ENCODE assay signal across 14 cellular contexts in genomic region chr10:32141018-32141807, GRCh38.
DNase-seq lines count a peak whose midpoint lies in the region; ATAC-seq and TF ChIP-seq lines count a peak whose summit lies in the region.
"Had no signal": no experiment of that assay in that cellular context is flagged by ENCODE, and none has a peak within 500 bp of the region (broad histone marks: within the 10 kb centered on the region; RNA-seq: fewer than 3 reads in every experiment).

No MANE protein-coding gene starts in this region.

- intact Hi-C loops in esophagus squamous epithelium (cut with DNase I) = no loop called here

- H3K27me3 ChIP-seq in Peyer's patch = no peaks in the 10 kb centered on the region
- no peaks in the 10 kb centered on the region for H3K27me3 ChIP-seq in esophagus squamous epithelium
- no peaks in the 10 kb centered on the region for H3K27me3 ChIP-seq in lung (ENCODE audit: control insufficient read depth, insufficient read depth)
- no peaks in the 10 kb centered on the region for H3K27me3 ChIP-seq in stomach smooth muscle (ENCODE audit: control insufficient read depth in 1 of 2, insufficient read depth in 2 of 2, low read length in 2 of 2)

- H3K27ac ChIP-seq in Peyer's patch (peak overlapping the region in 3 of 4 donors; percentile 27 to 74 (median 43)), esophagus squamous epithelium (peak overlapping the region; percentile 59 to 76 (median 71)), lung (ENCODE audit: low read depth in 1 of 2, low read length in 1 of 2) (peak overlapping the region; percentile 59 to 75), stomach smooth muscle (ENCODE audit: low read length) (peak overlapping the region; percentile 24)

- no peak for TF ChIP-seq CTCF in Peyer's patch (IDR thresholded peaks at IDR 0.05)
- no peak for TF ChIP-seq CTCF in esophagus squamous epithelium (IDR thresholded peaks at IDR 0.05)
- no peak for TF ChIP-seq CTCF in lung (IDR thresholded peaks at IDR 0.05; ENCODE audit: control extremely low read depth, extremely low read depth)

- no peak overlapping the region for H3K4me3 ChIP-seq in Peyer's patch
- no peak overlapping the region for H3K4me3 ChIP-seq in esophagus squamous epithelium
- no peak overlapping the region for H3K4me3 ChIP-seq in lung
- no peak overlapping the region for H3K4me3 ChIP-seq in stomach smooth muscle (ENCODE audit: low read length in 2 of 2)
- H3K4me3 ChIP-seq: smooth muscle cell had no signal

- peaks cover 0 to 8% (median 3%) of the 10 kb centered on the region in 4 donors for H3K4me1 ChIP-seq in Peyer's patch
- H3K4me1 ChIP-seq in esophagus squamous epithelium = peaks cover 11 to 62% (median 22%) of the 10 kb centered on the region in 3 donors
- peaks cover 4 to 5% of the 10 kb centered on the region in 2 donors for H3K4me1 ChIP-seq in lung (ENCODE audit: control insufficient read depth in 2 of 2, insufficient read depth in 2 of 2, low read length in 2 of 2)
- H3K4me1 ChIP-seq in stomach smooth muscle (ENCODE audit: control insufficient read depth, insufficient read depth, low read length) = peaks cover 3% of the 10 kb centered on the region

- DNase-seq in Peyer's patch (peak in 1 of 3 donors; percentile 43), esophagus squamous epithelium (lab: John Stamatoyannopoulos, UW) (no peak), lung (ENCODE audit: low spot score) (no peak), nucleus accumbens (lab: John Stamatoyannopoulos, UW) (no peak), NCI-H748 treated with DMSO at 0.1 percent for 48 hours (lab: John Stamatoyannopoulos, UW) (no peak)
- no peak for DNase-seq in activated CD4-positive, alpha-beta T cell treated with anti-CD3 and anti-CD28 coated beads, Interleukin-2, amount 50 U/mL, for 1 hour
- DNase-seq: activated T-cell treated with anti-CD3 and anti-CD28 coated beads, Interleukin-2, amount 50 U/mL, for 4 hours; CD4-positive, CD25-positive, alpha-beta regulatory T cell; effector memory CD4-positive, alpha-beta T cell; HFFc6; NCI-H146 had no signal

- H3K9me3 ChIP-seq in Peyer's patch = no peaks in the 10 kb centered on the region
- H3K9me3 ChIP-seq in esophagus squamous epithelium = no peaks in the 10 kb centered on the region
- H3K9me3 ChIP-seq in lung (ENCODE audit: control insufficient read depth in 2 of 2, insufficient read depth in 1 of 2, low read length in 1 of 2) = no peaks in the 10 kb centered on the region
- no peaks in the 10 kb centered on the region for H3K9me3 ChIP-seq in stomach smooth muscle (ENCODE audit: control insufficient read depth in 2 of 2, low read length in 2 of 2)

- TF ChIP-seq POLR2A in Peyer's patch (IDR thresholded peaks at IDR 0.05) = no peak
- TF ChIP-seq POLR2A in esophagus squamous epithelium (IDR thresholded peaks at IDR 0.05) = no peak
- TF ChIP-seq POLR2A in GM18505 (IDR thresholded peaks at IDR 0.05; ENCODE audit: borderline replicate concordance, extremely low read depth, insufficient read depth, insufficient read length) = no peak

- H3K36me3 ChIP-seq in Peyer's patch (no peaks in the 10 kb centered on the region), esophagus squamous epithelium (no peaks in the 10 kb centered on the region), lung (ENCODE audit: control insufficient read depth in 2 of 2, insufficient read depth in 2 of 2, low read length in 2 of 2) (no peaks in the 10 kb centered on the region), stomach smooth muscle (ENCODE audit: control insufficient read depth in 2 of 2, insufficient read depth in 2 of 2, low read length in 2 of 2) (no peaks in the 10 kb centered on the region)

- WGBS in esophagus squamous epithelium, 2 donors = 43 to 55% methylated on average over 9 to 12 of the region's 12 CpGs
- WGBS in lung, 2 donors = 65 to 75% methylated on average over 12 of the region's 12 CpGs

- H3K9ac ChIP-seq in stomach smooth muscle (ENCODE audit: low read length in 2 of 2) = no peak overlapping the region

- ATAC-seq in lung (ENCODE audit: insufficient read depth, low FRiP score) (no peak), GM18505 (IDR thresholded peaks at IDR 0.05; ENCODE audit: unreplicated experiment) (no peak)
- ATAC-seq: activated T-cell treated with anti-CD3 and anti-CD28 coated beads, Interleukin-2, amount 50 U/mL, for 4 hours had no signal
